13 cellular contexts compared by ENCODE assay signal in the genomic region with DNA sequence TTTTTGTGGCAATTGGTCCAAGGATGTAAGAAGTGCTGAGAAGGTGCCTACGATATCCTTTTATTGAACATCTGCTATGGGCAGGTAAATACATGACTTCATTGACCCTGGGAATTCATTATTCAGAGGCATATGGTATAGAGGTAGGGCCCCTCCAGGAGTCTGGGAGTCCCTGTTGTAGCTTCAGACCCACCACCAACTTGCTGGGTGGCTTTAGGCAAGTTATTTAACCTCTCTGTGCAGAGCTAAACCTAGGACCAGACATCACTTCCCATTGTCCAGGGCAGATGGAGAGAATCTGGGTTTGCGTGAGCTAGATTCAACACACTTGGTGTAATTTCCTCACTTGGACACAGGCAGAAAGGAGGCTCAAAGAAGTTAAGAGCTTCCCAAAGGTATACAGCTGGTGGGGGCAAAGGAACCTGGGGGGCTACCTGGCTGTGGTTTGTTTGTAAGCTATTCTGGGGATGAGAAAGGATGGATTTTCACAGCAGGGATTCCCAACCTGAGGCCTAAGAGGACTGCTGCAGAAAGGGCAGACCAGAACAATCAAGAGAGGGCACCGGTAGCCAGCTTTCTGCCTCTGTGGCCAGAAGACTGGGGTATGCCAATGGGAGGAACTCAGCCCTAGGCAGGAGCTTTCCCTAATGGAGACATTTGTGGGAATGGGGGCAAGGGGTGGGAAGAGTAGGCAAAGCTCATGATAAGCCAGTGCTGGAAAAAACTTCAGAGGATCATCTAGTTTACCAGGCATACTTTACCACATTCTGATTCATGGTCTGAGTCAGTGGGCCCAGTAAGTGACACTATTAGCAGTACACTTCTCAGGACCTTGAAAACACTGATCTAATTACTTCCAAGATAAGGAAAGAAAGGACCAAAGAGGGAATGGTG.
DNase-seq lines count a peak whose midpoint lies in the region; ATAC-seq and TF ChIP-seq lines count a peak whose summit lies in the region.
"Had no signal": no experiment of that assay in that cellular context is flagged by ENCODE, and none has a peak within 500 bp of the region (broad histone marks: within the 10 kb centered on the region; RNA-seq: fewer than 3 reads in every experiment).

No MANE protein-coding gene starts in this region.

- intact Hi-C loops in natural killer cell (cut with micrococcal nuclease): loop anchor here (10.0 kb wide), 1 partner anchor 412 kb away; no protein-coding TSS in a partner anchor

- H3K27ac Mint-ChIP-seq in natural killer cell treated with Interleukin-12 subunit alpha and Interleukin-12 subunit beta and Interleukin-15 and Interleukin-18, amount 100 ng/mL, for 72 hours: no peak overlapping the region
- H3K27ac Mint-ChIP-seq in natural killer cell: no peak overlapping the region
- H3K27ac Mint-ChIP-seq: activated naive CD8-positive, alpha-beta T cell treated with anti-CD3 and anti-CD28 coated beads, Interleukin-2, amount 10 ng/mL, durations not matched to agents 7 days and 5 days; naive B cell had no signal

- H3K9me3 Mint-ChIP-seq in natural killer cell treated with Interleukin-12 subunit alpha and Interleukin-12 subunit beta and Interleukin-15 and Interleukin-18, amount 100 ng/mL, for 72 hours: no peaks in the 10 kb centered on the region
- no peaks in the 10 kb centered on the region for H3K9me3 Mint-ChIP-seq in natural killer cell
- H3K9me3 Mint-ChIP-seq: activated naive CD8-positive, alpha-beta T cell treated with anti-CD3 and anti-CD28 coated beads, Interleukin-2, amount 10 ng/mL, durations not matched to agents 7 days and 5 days; effector memory CD8-positive, alpha-beta T cell; naive B cell had no signal

- H3K27me3 Mint-ChIP-seq in natural killer cell treated with Interleukin-12 subunit alpha and Interleukin-12 subunit beta and Interleukin-15 and Interleukin-18, amount 100 ng/mL, for 72 hours: no peaks in the 10 kb centered on the region
- peaks cover 0 to 4% of the 10 kb centered on the region in 2 donors for H3K27me3 Mint-ChIP-seq in natural killer cell (ENCODE audit: low read depth in 2 of 2)

- H3K4me3 ChIP-seq in brain microvascular endothelial cell (ENCODE audit: low read depth, low read length) (no peak overlapping the region), kidney epithelial cell (ENCODE audit: low read depth, low read length) (no peak overlapping the region)

- in situ Hi-C loops in brain microvascular endothelial cell (cut with HindIII; ENCODE audit: low pct_ligation_motif_present, low sequenced_read_pairs): no loop called here

- no peak for TF ChIP-seq CTCF in natural killer cell (IDR thresholded peaks at IDR 0.05)
- TF ChIP-seq CTCF in brain microvascular endothelial cell (IDR thresholded peaks at IDR 0.05; ENCODE audit: low read depth, low read length, missing control alignments): no peak
- TF ChIP-seq CTCF in kidney epithelial cell (IDR thresholded peaks at IDR 0.05; ENCODE audit: insufficient read depth, low read length, poor library complexity, severe bottlenecking): no peak

- H3K36me3 ChIP-seq in brain microvascular endothelial cell (replicated peaks) (no peaks in the 10 kb centered on the region), kidney epithelial cell (ENCODE audit: control insufficient read depth, insufficient read depth, low read length) (no peaks in the 10 kb centered on the region)

- H3K27me3 ChIP-seq in brain microvascular endothelial cell (replicated peaks): no peaks in the 10 kb centered on the region
- H3K27me3 ChIP-seq in kidney epithelial cell (ENCODE audit: control insufficient read depth, insufficient read depth, low read length): no peaks in the 10 kb centered on the region

- H3K27ac ChIP-seq in brain microvascular endothelial cell: no peak overlapping the region

- H3K4me3 Mint-ChIP-seq in natural killer cell treated with Interleukin-12 subunit alpha and Interleukin-12 subunit beta and Interleukin-15 and Interleukin-18, amount 100 ng/mL, for 72 hours: no peak overlapping the region
- no peak overlapping the region for H3K4me3 Mint-ChIP-seq in natural killer cell
- H3K4me3 Mint-ChIP-seq: activated naive CD8-positive, alpha-beta T cell treated with anti-CD3 and anti-CD28 coated beads, Interleukin-2, amount 10 ng/mL, durations not matched to agents 7 days and 5 days; effector memory CD8-positive, alpha-beta T cell; naive B cell had no signal

- no peak for ATAC-seq in natural killer cell treated with Interleukin-12 subunit alpha and Interleukin-12 subunit beta and Interleukin-15 and Interleukin-18, amount 100 ng/mL, for 72 hours
- ATAC-seq in natural killer cell: no peak
- ATAC-seq: effector memory CD8-positive, alpha-beta T cell had no signal

- DNase-seq in natural killer cell treated with Interleukin-12 subunit alpha and Interleukin-12 subunit beta and Interleukin-15 and Interleukin-18, amount 100 ng/mL, for 72 hours (ENCODE audit: low spot score): peak; percentile 51
- DNase-seq in natural killer cell: no peak
- peak; percentile 57 for DNase-seq in brain microvascular endothelial cell
- peak; percentile 57 for DNase-seq in kidney epithelial cell (ENCODE audit: low read depth)
- peak; percentile 29 for DNase-seq in ureter (ENCODE audit: low spot score)
- DNase-seq in DMS53 treated with DMSO at 0.1 percent for 48 hours (lab: John Stamatoyannopoulos, UW; ENCODE audit: unreplicated experiment): no peak
- DNase-seq in NCI-H524 treated with DMSO at 0.1 percent for 48 hours (lab: John Stamatoyannopoulos, UW): no peak
- no peak for DNase-seq in NCI-H2107 (lab: John Stamatoyannopoulos, UW)
- DNase-seq: activated naive CD8-positive, alpha-beta T cell treated with anti-CD3 and anti-CD28 coated beads, Interleukin-2, amount 10 ng/mL, durations not matched to agents 7 days and 5 days; DND-41; effector memory CD8-positive, alpha-beta T cell; naive B cell; stimulated activated CD4-positive, alpha-beta T cell treated with anti-CD3 and anti-CD28 coated beads, Interleukin-12 subunit alpha, Interleukin-12 subunit beta, amount 100 ng/mL, for 4 hours had no signal

- no peaks in the 10 kb centered on the region for H3K4me1 Mint-ChIP-seq in natural killer cell treated with Interleukin-12 subunit alpha and Interleukin-12 subunit beta and Interleukin-15 and Interleukin-18, amount 100 ng/mL, for 72 hours (ENCODE audit: low read depth in 2 of 2)
- no peaks in the 10 kb centered on the region for H3K4me1 Mint-ChIP-seq in natural killer cell
- H3K4me1 Mint-ChIP-seq: activated naive CD8-positive, alpha-beta T cell treated with anti-CD3 and anti-CD28 coated beads, Interleukin-2, amount 10 ng/mL, durations not matched to agents 7 days and 5 days; naive B cell had no signal

- no peaks in the 10 kb centered on the region for H3K36me3 Mint-ChIP-seq in natural killer cell treated with Interleukin-12 subunit alpha and Interleukin-12 subunit beta and Interleukin-15 and Interleukin-18, amount 100 ng/mL, for 72 hours
- H3K36me3 Mint-ChIP-seq in natural killer cell: no peaks in the 10 kb centered on the region
- H3K36me3 Mint-ChIP-seq: activated naive CD8-positive, alpha-beta T cell treated with anti-CD3 and anti-CD28 coated beads, Interleukin-2, amount 10 ng/mL, durations not matched to agents 7 days and 5 days; naive B cell had no signal

Comparison
In these comparisons a context has a peak if more than half of its experiments do, and no peak if none do; other contexts are left out.
1. DNase-seq: peak in natural killer cell treated with Interleukin-12 subunit alpha and Interleukin-12 subunit beta and Interleukin-15 and Interleukin-18, amount 100 ng/mL, for 72 hours (single experiment), brain microvascular endothelial cell (single experiment), kidney epithelial cell (single experiment) and ureter (single experiment); none in natural killer cell (single experiment), DMS53 treated with DMSO at 0.1 percent for 48 hours (single experiment), NCI-H524 treated with DMSO at 0.1 percent for 48 hours (single experiment) and NCI-H2107 (single experiment).